15 cellular contexts compared by ENCODE assay signal in genomic region chr2:96202152-96202856, GRCh38. TPM values are rescaled to one million over a fixed set of nuclear protein-coding genes. Genes with fewer than 3 reads are reported as not detected.
DNase-seq lines count a peak whose midpoint lies in the region; ATAC-seq and TF ChIP-seq lines count a peak whose summit lies in the region.
"Had no signal": no experiment of that assay in that cellular context is flagged by ENCODE, and none has a peak within 500 bp of the region (broad histone marks: within the 10 kb centered on the region; RNA-seq: fewer than 3 reads in every experiment).

No MANE protein-coding gene starts in this region.

- TF ChIP-seq CTCF in cardiac muscle cell (IDR thresholded peaks at IDR 0.05; ENCODE audit: low read depth, low read length): no peak
- TF ChIP-seq CTCF in heart right ventricle (IDR thresholded peaks at IDR 0.05): no peak
- TF ChIP-seq CTCF in lung (IDR thresholded peaks at IDR 0.05; ENCODE audit: control extremely low read depth, extremely low read depth): no peak
- TF ChIP-seq CTCF in vagina (IDR thresholded peaks at IDR 0.05): no peak

- no peaks in the 10 kb centered on the region for H3K9me3 Mint-ChIP-seq in activated T-helper 1 cell treated with anti-CD3 and anti-CD28 coated beads, Interleukin-12 subunit alpha, Interleukin-12 subunit beta, Interleukin-2, Interleukin-4 antibody, amounts not matched to agents 30 ng/mL and 10 ng/mL and 1 ng/mL, durations not matched to agents 14 hours and 24 hours and 36 hours
- H3K9me3 Mint-ChIP-seq: activated CD4-positive, alpha-beta T cell treated with anti-CD3 and anti-CD28 coated beads, Interleukin-2, amount 10 ng/mL, durations not matched to agents 7 days and 5 days had no signal

- H2BK5ac ChIP-seq in neuronal stem cell (ENCODE audit: low read length): no peak overlapping the region

- no peak overlapping the region for H3K27ac Mint-ChIP-seq in activated T-helper 1 cell treated with anti-CD3 and anti-CD28 coated beads, Interleukin-12 subunit alpha, Interleukin-12 subunit beta, Interleukin-2, Interleukin-4 antibody, amounts not matched to agents 30 ng/mL and 10 ng/mL and 1 ng/mL, durations not matched to agents 14 hours and 24 hours and 36 hours

- H3K9ac ChIP-seq in neuronal stem cell (ENCODE audit: low read depth, low read length, poor library complexity): no peak overlapping the region

- H3K27ac ChIP-seq in cardiac muscle cell (peak overlapping the region; percentile 39), heart right ventricle (peak overlapping the region in 5 of 10 donors; percentile 17 to 78 (median 57)), lung (ENCODE audit: low read depth in 1 of 2, low read length in 1 of 2) (peak overlapping the region in 1 of 2 donors; percentile 88), vagina (peak overlapping the region; percentile 70), neuronal stem cell (replicated peaks; ENCODE audit: low read length) (no peak overlapping the region)

- H3K27me3 Mint-ChIP-seq in activated T-helper 1 cell treated with anti-CD3 and anti-CD28 coated beads, Interleukin-12 subunit alpha, Interleukin-12 subunit beta, Interleukin-2, Interleukin-4 antibody, amounts not matched to agents 30 ng/mL and 10 ng/mL and 1 ng/mL, durations not matched to agents 14 hours and 24 hours and 36 hours (ENCODE audit: insufficient read depth): no peaks in the 10 kb centered on the region
- H3K27me3 Mint-ChIP-seq: activated CD4-positive, alpha-beta T cell treated with anti-CD3 and anti-CD28 coated beads, Interleukin-2, amount 10 ng/mL, durations not matched to agents 7 days and 5 days had no signal

- intact Hi-C loops in heart right ventricle (cut with DNase I): loop anchor here in 1 of 10 donors (10.0 kb wide), 1 partner anchor 62 kb away; the partner anchor contains the start of genes CIAO1 and TMEM127
- intact Hi-C loops in activated T-helper 1 cell treated with anti-CD3 and anti-CD28 coated beads, Interleukin-12 subunit alpha, Interleukin-12 subunit beta, Interleukin-2, Interleukin-4 antibody, amounts not matched to agents 30 ng/mL and 10 ng/mL and 1 ng/mL, durations not matched to agents 14 hours and 24 hours and 36 hours (cut with micrococcal nuclease): no loop called here
- intact Hi-C loops in vagina (cut with DNase I): no loop called here

- 69 to 75% methylated on average over 4 of the region's 4 CpGs for WGBS in heart right ventricle, 2 donors
- 62 to 84% methylated on average over 4 of the region's 4 CpGs for WGBS in lung, 2 donors
- no CpG with 5 or more reads among the region's 4 CpGs for WGBS in neuronal stem cell (ENCODE audit: extremely low coverage in 2 of 2, insufficient read length in 2 of 2, insufficient replicate concordance in 1 of 2), 2 donors

- no peak overlapping the region for H2AK5ac ChIP-seq in neuronal stem cell (ENCODE audit: low read depth, low read length)

- H3K4ac ChIP-seq in neuronal stem cell (ENCODE audit: low read length): no peak overlapping the region

- H3K4me3 ChIP-seq in cardiac muscle cell (no peak overlapping the region), heart right ventricle (no peak overlapping the region), lung (no peak overlapping the region), vagina (no peak overlapping the region), neuronal stem cell (ENCODE audit: low read length in 2 of 2) (no peak overlapping the region)
- H3K4me3 ChIP-seq: colonic mucosa, tibial nerve had no signal

- H3K9me3 ChIP-seq in cardiac muscle cell (ENCODE audit: low read depth) (no peaks in the 10 kb centered on the region), heart right ventricle (no peaks in the 10 kb centered on the region), lung (ENCODE audit: control insufficient read depth in 2 of 2, insufficient read depth in 1 of 2, low read length in 1 of 2) (no peaks in the 10 kb centered on the region), vagina (no peaks in the 10 kb centered on the region), neuronal stem cell (replicated peaks in 1 of 2; ENCODE audit: control insufficient read depth in 2 of 2, insufficient read depth in 1 of 2, low read depth in 1 of 2, low read length in 2 of 2) (no peaks in the 10 kb centered on the region)
- H3K9me3 ChIP-seq: colonic mucosa, tibial nerve had no signal

- no peak overlapping the region for H3K18ac ChIP-seq in neuronal stem cell (ENCODE audit: low read length)

- H2BK120ac ChIP-seq in neuronal stem cell (ENCODE audit: low read depth, low read length): no peak overlapping the region

- no peak for DNase-seq in cardiac muscle cell (ENCODE audit: low read depth in 1 of 2, low spot score in 1 of 2)
- DNase-seq in heart right ventricle: no peak
- no peak for DNase-seq in activated T-helper 1 cell treated with anti-CD3 and anti-CD28 coated beads, Interleukin-12 subunit alpha, Interleukin-12 subunit beta, Interleukin-2, Interleukin-4 antibody, amounts not matched to agents 30 ng/mL and 10 ng/mL and 1 ng/mL, durations not matched to agents 14 hours and 24 hours and 36 hours (ENCODE audit: low spot score)
- peak; percentile 73 for DNase-seq in lung (ENCODE audit: low spot score)
- DNase-seq in vagina (ENCODE audit: extremely low spot score in 2 of 2): no peak
- DNase-seq in neuronal stem cell (ENCODE audit: low spot score): no peak
- DNase-seq: activated CD4-positive, alpha-beta T cell treated with anti-CD3 and anti-CD28 coated beads, Interleukin-2, amount 10 ng/mL, durations not matched to agents 7 days and 5 days; activated naive CD4-positive, alpha-beta T cell treated with anti-CD3 and anti-CD28 coated beads, Interleukin-2, amount 50 U/mL, for 16 hours; colonic mucosa; NCI-H1436 treated with DMSO at 0.1 percent for 48 hours; NK-92 treated with Interleukin-12 subunit alpha and Interleukin-12 subunit beta, amount 100 ng/mL, for 24 hours; SW 1271 had no signal

- H3K23ac ChIP-seq in neuronal stem cell (ENCODE audit: low read depth, low read length, poor library complexity): no peak overlapping the region

- TF ChIP-seq POLR2A in vagina (IDR thresholded peaks at IDR 0.05): no peak

- H4K91ac ChIP-seq in neuronal stem cell (ENCODE audit: low read depth, low read length, poor library complexity): no peak overlapping the region

- H3K79me1 ChIP-seq in neuronal stem cell (ENCODE audit: low read depth, low read length): peaks cover 2% of the 10 kb centered on the region

- H4K8ac ChIP-seq in neuronal stem cell (ENCODE audit: low read depth, low read length): no peak overlapping the region

- H2BK12ac ChIP-seq in neuronal stem cell (ENCODE audit: low read length): no peak overlapping the region

- peak overlapping the region; percentile 8 for H3K4me3 Mint-ChIP-seq in activated T-helper 1 cell treated with anti-CD3 and anti-CD28 coated beads, Interleukin-12 subunit alpha, Interleukin-12 subunit beta, Interleukin-2, Interleukin-4 antibody, amounts not matched to agents 30 ng/mL and 10 ng/mL and 1 ng/mL, durations not matched to agents 14 hours and 24 hours and 36 hours

- H3K4me2 ChIP-seq in neuronal stem cell (ENCODE audit: insufficient read depth, low read length, poor library complexity, severe bottlenecking): no peak overlapping the region

- no peaks in the 10 kb centered on the region for H3K27me3 ChIP-seq in cardiac muscle cell
- no peaks in the 10 kb centered on the region for H3K27me3 ChIP-seq in heart right ventricle
- no peaks in the 10 kb centered on the region for H3K27me3 ChIP-seq in lung (ENCODE audit: control insufficient read depth, insufficient read depth)
- H3K27me3 ChIP-seq in vagina: no peaks in the 10 kb centered on the region
- H3K27me3 ChIP-seq in neuronal stem cell (ENCODE audit: control insufficient read depth in 3 of 3, insufficient read depth in 3 of 3, low read depth in 1 of 3, low read length in 3 of 3): no peaks in the 10 kb centered on the region
- H3K27me3 ChIP-seq: colonic mucosa, tibial nerve had no signal

- ATAC-seq in heart right ventricle: no peak
- ATAC-seq in lung (ENCODE audit: insufficient read depth, low FRiP score): no peak
- no peak for ATAC-seq in HG02610 (IDR thresholded peaks at IDR 0.05; ENCODE audit: unreplicated experiment)
- ATAC-seq in GM19452 (IDR thresholded peaks at IDR 0.05; ENCODE audit: unreplicated experiment): no peak

- H3K36me3 ChIP-seq in cardiac muscle cell: no peaks in the 10 kb centered on the region
- H3K36me3 ChIP-seq in heart right ventricle: peaks cover 0 to 5% (median 0%) of the 10 kb centered on the region in 9 donors
- no peaks in the 10 kb centered on the region for H3K36me3 ChIP-seq in lung (ENCODE audit: control insufficient read depth in 2 of 2, insufficient read depth in 2 of 2, low read length in 2 of 2)
- no peaks in the 10 kb centered on the region for H3K36me3 ChIP-seq in vagina
- H3K36me3 ChIP-seq in neuronal stem cell (replicated peaks in 1 of 2; ENCODE audit: control insufficient read depth in 2 of 2, insufficient read depth in 2 of 2, low read length in 2 of 2): peaks cover 0 to 54% of the 10 kb centered on the region in 2 donors
- H3K36me3 ChIP-seq: colonic mucosa, tibial nerve had no signal

- peaks cover 19% of the 10 kb centered on the region for H3K36me3 Mint-ChIP-seq in activated T-helper 1 cell treated with anti-CD3 and anti-CD28 coated beads, Interleukin-12 subunit alpha, Interleukin-12 subunit beta, Interleukin-2, Interleukin-4 antibody, amounts not matched to agents 30 ng/mL and 10 ng/mL and 1 ng/mL, durations not matched to agents 14 hours and 24 hours and 36 hours (ENCODE audit: low read depth)

- H3K14ac ChIP-seq in neuronal stem cell (ENCODE audit: low read length): no peak overlapping the region

- H2AFZ ChIP-seq in neuronal stem cell (ENCODE audit: low read length): no peak overlapping the region

- H3K4me1 ChIP-seq in cardiac muscle cell (ENCODE audit: low read depth) (peaks cover 40% of the 10 kb centered on the region), heart right ventricle (peaks cover 18 to 95% (median 91%) of the 10 kb centered on the region in 9 donors), lung (ENCODE audit: control insufficient read depth in 2 of 2, insufficient read depth in 2 of 2, low read length in 2 of 2) (peaks cover 15 to 24% of the 10 kb centered on the region in 2 donors), vagina (peaks cover 80% of the 10 kb centered on the region), neuronal stem cell (ENCODE audit: control insufficient read depth in 2 of 2, insufficient read depth in 1 of 2, low read depth in 1 of 2, low read length in 2 of 2) (peaks cover 3 to 11% of the 10 kb centered on the region in 2 donors)

- H3K4me1 Mint-ChIP-seq in activated T-helper 1 cell treated with anti-CD3 and anti-CD28 coated beads, Interleukin-12 subunit alpha, Interleukin-12 subunit beta, Interleukin-2, Interleukin-4 antibody, amounts not matched to agents 30 ng/mL and 10 ng/mL and 1 ng/mL, durations not matched to agents 14 hours and 24 hours and 36 hours (ENCODE audit: low read depth): peaks cover 70% of the 10 kb centered on the region

- no peak overlapping the region for H2BK15ac ChIP-seq in neuronal stem cell (ENCODE audit: low read length)

RNA-seq across cellular contexts. Expression of gene STARD7, which starts 6.3 kb away (rescaled TPM):
- total RNA-seq in cardiac muscle cell (152 and 161 TPM in 2 replicates), heart right ventricle (100 to 1,000 TPM; 138 to 397 (median 191) TPM), lung (100 to 1,000 TPM; 121 to 141 TPM), vagina (69.5 TPM)
- polyA plus RNA-seq in cardiac muscle cell (214 and 246 TPM in 2 replicates), heart right ventricle (100 to 1,000 TPM in 1 of 2 donors, 10 to 100 TPM in 1; 50.8 to 312 TPM), lung (10 to 100 TPM; 52.2 to 65.2 TPM)
- 216 and 229 TPM in 2 replicates for total RNA-seq in activated T-helper 1 cell treated with anti-CD3 and anti-CD28 coated beads, Interleukin-12 subunit alpha, Interleukin-12 subunit beta, Interleukin-2, Interleukin-4 antibody, amounts not matched to agents 30 ng/mL and 10 ng/mL and 1 ng/mL, durations not matched to agents 14 hours and 24 hours and 36 hours
- 68.1 TPM for polyA plus RNA-seq in neuronal stem cell (2013, experiment 1 of 2)
- 69.0 TPM for polyA plus RNA-seq in neuronal stem cell (2013, experiment 2 of 2)

RNA-seq across cellular contexts. Expression of gene DUSP2, which starts 57.1 kb away (rescaled TPM):
- total RNA-seq in cardiac muscle cell: 0.89 and 3.0 TPM in 2 replicates
- 1.0 and 2.2 TPM in 2 replicates for polyA plus RNA-seq in cardiac muscle cell
- 1 to 10 TPM in 9 of 10 donors, under 1 TPM in 1; 0.61 to 6.8 (median 2.5) TPM for total RNA-seq in heart right ventricle
- polyA plus RNA-seq in heart right ventricle: 10 to 100 TPM in 1 of 2 donors, 1 to 10 TPM in 1; 2.9 to 29.1 TPM
- total RNA-seq in activated T-helper 1 cell treated with anti-CD3 and anti-CD28 coated beads, Interleukin-12 subunit alpha, Interleukin-12 subunit beta, Interleukin-2, Interleukin-4 antibody, amounts not matched to agents 30 ng/mL and 10 ng/mL and 1 ng/mL, durations not matched to agents 14 hours and 24 hours and 36 hours: 494 and 500 TPM in 2 replicates
- 1 to 10 TPM; 4.4 to 7.3 TPM for total RNA-seq in lung
- polyA plus RNA-seq in lung: 10 to 100 TPM in 1 of 2 donors, 1 to 10 TPM in 1; 3.5 to 33.6 TPM
- total RNA-seq in vagina: 14.0 TPM
- 0.59 TPM for polyA plus RNA-seq in neuronal stem cell (2013, experiment 1 of 2)
- 0.58 TPM for polyA plus RNA-seq in neuronal stem cell (2013, experiment 2 of 2)

Comparison
In these comparisons a context has a peak if more than half of its experiments do, and no peak if none do; other contexts are left out.
1. RNA of gene DUSP2, which starts 57.1 kb away (total RNA-seq): 494 to 500 TPM in activated T-helper 1 cell treated with anti-CD3 and anti-CD28 coated beads, Interleukin-12 subunit alpha, Interleukin-12 subunit beta, Interleukin-2, Interleukin-4 antibody, amounts not matched to agents 30 ng/mL and 10 ng/mL and 1 ng/mL, durations not matched to agents 14 hours and 24 hours and 36 hours; 14.0 TPM in vagina (single experiment), 4.4 to 7.3 TPM in lung, 0.61 to 6.8 TPM in heart right ventricle and 0.89 to 3.0 TPM in cardiac muscle cell; every median in the first group is over 10 times any median in the second.